In genomic region chr5:158273035-158273434, GRCh38 we compare ENCODE assay signal across 14 cellular contexts.
DNase-seq lines count a peak whose midpoint lies in the region; ATAC-seq and TF ChIP-seq lines count a peak whose summit lies in the region.
"Had no signal": no experiment of that assay in that cellular context is flagged by ENCODE, and none has a peak within 500 bp of the region (broad histone marks: within the 10 kb centered on the region; RNA-seq: fewer than 3 reads in every experiment).

No MANE protein-coding gene starts in this region.

- H3K9me3 ChIP-seq in HEK293 (ENCODE audit: control insufficient read depth, insufficient read depth, low read depth, low read length) (no peaks in the 10 kb centered on the region), iPS-18a (ENCODE audit: control insufficient read depth, low read depth, low read length) (no peaks in the 10 kb centered on the region), neuronal stem cell (replicated peaks in 1 of 2; ENCODE audit: control insufficient read depth in 2 of 2, insufficient read depth in 1 of 2, low read depth in 1 of 2, low read length in 2 of 2) (no peaks in the 10 kb centered on the region), gastroesophageal sphincter (peaks cover 0 to 5% (median 0%) of the 10 kb centered on the region in 3 donors)

- H3K4me2 ChIP-seq in neuronal stem cell (ENCODE audit: insufficient read depth, low read length, poor library complexity, severe bottlenecking), result no peak overlapping the region

- no peak overlapping the region for H2BK5ac ChIP-seq in neuronal stem cell (ENCODE audit: low read length)

- H3K27ac Mint-ChIP-seq in WTC11, result no peak overlapping the region
- H3K27ac Mint-ChIP-seq: CD4-positive, CD25-positive, alpha-beta regulatory T cell had no signal

- TF ChIP-seq EP300 in gastroesophageal sphincter (IDR thresholded peaks at IDR 0.05), result no peak

- H3K4me3 ChIP-seq in HEK293 (ENCODE audit: low read depth, low read length), result no peak overlapping the region
- peak overlapping the region; percentile 32 for H3K4me3 ChIP-seq in iPS-18a (ENCODE audit: low read length)
- no peak overlapping the region for H3K4me3 ChIP-seq in neuronal stem cell (ENCODE audit: low read length in 2 of 2)
- H3K4me3 ChIP-seq in gastroesophageal sphincter, result no peak overlapping the region
- H3K4me3 ChIP-seq: K562 had no signal

- H3K4me3 Mint-ChIP-seq in WTC11, result peak overlapping the region; percentile 29; the same call in 1 of the 2 replicates
- H3K4me3 Mint-ChIP-seq: CD4-positive, CD25-positive, alpha-beta regulatory T cell had no signal

- no peak overlapping the region for H3K4ac ChIP-seq in neuronal stem cell (ENCODE audit: low read length)

- no peak overlapping the region for H2AFZ ChIP-seq in neuronal stem cell (ENCODE audit: low read length)

- CTCF ChIA-PET in HEK293 (lab: Yijun Ruan, JAX) (no interaction called here), WTC11 (lab: Charles Lee) (interaction anchor here (1.5 kb wide), 1 partner anchor 18 kb away, joined by 4 read pairs; no protein-coding TSS in a partner anchor)

- no peaks in the 10 kb centered on the region for H3K27me3 ChIP-seq in iPS-18a (ENCODE audit: control insufficient read depth, insufficient read depth, low read length)
- no peaks in the 10 kb centered on the region for H3K27me3 ChIP-seq in neuronal stem cell (ENCODE audit: control insufficient read depth in 3 of 3, insufficient read depth in 3 of 3, low read depth in 1 of 3, low read length in 3 of 3)
- no peaks in the 10 kb centered on the region for H3K27me3 ChIP-seq in gastroesophageal sphincter

- no peaks in the 10 kb centered on the region; the same call in 1 of the 2 replicates for H3K36me3 Mint-ChIP-seq in WTC11
- H3K36me3 Mint-ChIP-seq: CD4-positive, CD25-positive, alpha-beta regulatory T cell had no signal

- H3K79me1 ChIP-seq in neuronal stem cell (ENCODE audit: low read depth, low read length), result no peaks in the 10 kb centered on the region

- no peak overlapping the region for H3K18ac ChIP-seq in neuronal stem cell (ENCODE audit: low read length)

- no peak overlapping the region for H4K8ac ChIP-seq in neuronal stem cell (ENCODE audit: low read depth, low read length)

- H4K91ac ChIP-seq in neuronal stem cell (ENCODE audit: low read depth, low read length, poor library complexity), result no peak overlapping the region

- H3K9ac ChIP-seq in iPS-18a (ENCODE audit: low read length) (no peak overlapping the region), neuronal stem cell (ENCODE audit: low read depth, low read length, poor library complexity) (no peak overlapping the region)

- no peak overlapping the region for H3K23ac ChIP-seq in neuronal stem cell (ENCODE audit: low read depth, low read length, poor library complexity)

- no peaks in the 10 kb centered on the region for H3K9me3 Mint-ChIP-seq in WTC11

- no peak for TF ChIP-seq CTCF in HEK293 (tag by site-specific recombination; IDR thresholded peaks at IDR 0.05)
- no peak for TF ChIP-seq CTCF in WTC11 (IDR thresholded peaks at IDR 0.05)
- TF ChIP-seq CTCF in gastroesophageal sphincter (IDR thresholded peaks at IDR 0.05), result no peak

- H2BK12ac ChIP-seq in neuronal stem cell (ENCODE audit: low read length), result no peak overlapping the region

- H3K4me1 ChIP-seq in HEK293 (ENCODE audit: control insufficient read depth, insufficient read depth, low read length) (peaks cover 28% of the 10 kb centered on the region), iPS-18a (ENCODE audit: control insufficient read depth, low read depth, low read length) (peaks cover 24% of the 10 kb centered on the region), neuronal stem cell (ENCODE audit: control insufficient read depth in 2 of 2, insufficient read depth in 1 of 2, low read depth in 1 of 2, low read length in 2 of 2) (peaks cover 0 to 16% of the 10 kb centered on the region in 2 donors), gastroesophageal sphincter (no peaks in the 10 kb centered on the region)

- no peaks in the 10 kb centered on the region; the same call in 1 of the 2 replicates for H3K27me3 Mint-ChIP-seq in WTC11 (ENCODE audit: low read depth)
- H3K27me3 Mint-ChIP-seq: CD4-positive, CD25-positive, alpha-beta regulatory T cell had no signal

- H3K14ac ChIP-seq in neuronal stem cell (ENCODE audit: low read length), result no peak overlapping the region

- no peaks in the 10 kb centered on the region for H3K36me3 ChIP-seq in HEK293 (ENCODE audit: control insufficient read depth in 2 of 2, insufficient read depth in 1 of 2, low read length in 2 of 2)
- H3K36me3 ChIP-seq in iPS-18a (ENCODE audit: control insufficient read depth, low read depth, low read length), result no peaks in the 10 kb centered on the region
- H3K36me3 ChIP-seq in neuronal stem cell (replicated peaks in 1 of 2; ENCODE audit: control insufficient read depth in 2 of 2, insufficient read depth in 2 of 2, low read length in 2 of 2), result no peaks in the 10 kb centered on the region
- H3K36me3 ChIP-seq in gastroesophageal sphincter, result no peaks in the 10 kb centered on the region

- H3K27ac ChIP-seq in HEK293 (ENCODE audit: extremely low read depth, low read depth, low read length) (no peak overlapping the region; the same call in 1 of the 2 replicates), iPS-18a (ENCODE audit: low read length) (peak overlapping the region; percentile 39), neuronal stem cell (replicated peaks; ENCODE audit: low read length) (peak overlapping the region; percentile 68), gastroesophageal sphincter (no peak overlapping the region)

- H2AK5ac ChIP-seq in neuronal stem cell (ENCODE audit: low read depth, low read length), result no peak overlapping the region

- no peak overlapping the region for H2BK15ac ChIP-seq in neuronal stem cell (ENCODE audit: low read length)

- no peak for TF ChIP-seq POLR2A in gastroesophageal sphincter (IDR thresholded peaks at IDR 0.05)

- DNase-seq in WTC11 (ENCODE audit: low spot score), result peak; percentile 14
- peak; percentile 63 for DNase-seq in neuronal stem cell (ENCODE audit: low spot score)
- no peak for DNase-seq in stimulated activated CD4-positive, alpha-beta T cell treated with anti-CD3 and anti-CD28 coated beads, Interleukin-1b, Interleukin-23, amount 100 ng/mL, for 48 hours
- DNase-seq in NCI-H524 (lab: John Stamatoyannopoulos, UW), result no peak
- DNase-seq: ACHN; CD4-positive, CD25-positive, alpha-beta regulatory T cell; NCI-H1048; NCI-H345; NCI-H774; SIG-M5 had no signal

- H3K4me1 Mint-ChIP-seq in WTC11, result peaks cover 24% of the 10 kb centered on the region
- H3K4me1 Mint-ChIP-seq: CD4-positive, CD25-positive, alpha-beta regulatory T cell had no signal

- no peak overlapping the region for H2BK120ac ChIP-seq in neuronal stem cell (ENCODE audit: low read depth, low read length)

- no CpG with 5 or more reads among the region's 6 CpGs for WGBS in neuronal stem cell (ENCODE audit: extremely low coverage in 2 of 2, insufficient read length in 2 of 2, insufficient replicate concordance in 1 of 2), 2 donors
- 66 to 81% methylated on average over 5 to 6 of the region's 6 CpGs for WGBS in gastroesophageal sphincter (ENCODE audit: low coverage in 1 of 2), 2 donors

- POLR2A ChIA-PET in HEK293 (lab: Yijun Ruan, JAX), result no interaction called here
- POLR2A ChIA-PET in WTC11 (lab: Charles Lee), result no interaction called here

- peak; percentile 70 for ATAC-seq in WTC11
- no peak for ATAC-seq in gastroesophageal sphincter
- ATAC-seq: K562 had no signal

TF ChIP-seq in HEK293, 187 proteins besides CTCF, POLR2A, EP300 and RAD21 (continues in another document):
- TF ChIP-seq WT1 (tag by site-specific recombination; IDR thresholded peaks at IDR 0.05), result peak; percentile 22; the same call in 1 of the 2 replicates
- TF ChIP-seq SCRT2 (tag by site-specific recombination; IDR thresholded peaks at IDR 0.05), result no peak
- TF ChIP-seq GLI2 (tag by site-specific recombination; IDR thresholded peaks at IDR 0.05; ENCODE audit: borderline replicate concordance, low read depth), result no peak
- TF ChIP-seq ZNF776 (tag by site-specific recombination; IDR thresholded peaks at IDR 0.05; ENCODE audit: borderline replicate concordance), result no peak
- peak; percentile 77 for TF ChIP-seq PRDM6 (tag by site-specific recombination; IDR thresholded peaks at IDR 0.05)
- TF ChIP-seq FEZF1 (tag by site-specific recombination; IDR thresholded peaks at IDR 0.05), result peak; percentile 37; the same call in 1 of the 2 replicates

TF ChIP-seq in WTC11, 78 proteins besides CTCF, POLR2A, EP300 and RAD21:
- TF ChIP-seq TEAD1 (CRISPR knock-in tag; IDR thresholded peaks at IDR 0.05), result peak; percentile 55; the same call in 1 of the 2 replicates
- TF ChIP-seq OVOL2 (CRISPR knock-in tag; IDR thresholded peaks at IDR 0.05; ENCODE audit: borderline replicate concordance), result no peak
- 0 out of 2 replicates have a peak, but pooled peaks have one; percentile 35 for TF ChIP-seq MAX (CRISPR knock-in tag; IDR thresholded peaks at IDR 0.05)
- TF ChIP-seq RELA (CRISPR knock-in tag; IDR thresholded peaks at IDR 0.05; ENCODE audit: borderline replicate concordance), result no peak

Comparison
In these comparisons a context has a peak if more than half of its experiments do, and no peak if none do; other contexts are left out.
1. H3K27ac ChIP-seq: peak in iPS-18a (single experiment) and neuronal stem cell (single experiment); none in HEK293 (single experiment) and gastroesophageal sphincter (0 of 4).
2. DNase-seq: peak in WTC11 (single experiment) and neuronal stem cell (single experiment); none in stimulated activated CD4-positive, alpha-beta T cell treated with anti-CD3 and anti-CD28 coated beads, Interleukin-1b, Interleukin-23, amount 100 ng/mL, for 48 hours (single experiment) and NCI-H524 (0 of 2).